ENCODE assay signal across 1 cellular context in the genomic region with DNA sequence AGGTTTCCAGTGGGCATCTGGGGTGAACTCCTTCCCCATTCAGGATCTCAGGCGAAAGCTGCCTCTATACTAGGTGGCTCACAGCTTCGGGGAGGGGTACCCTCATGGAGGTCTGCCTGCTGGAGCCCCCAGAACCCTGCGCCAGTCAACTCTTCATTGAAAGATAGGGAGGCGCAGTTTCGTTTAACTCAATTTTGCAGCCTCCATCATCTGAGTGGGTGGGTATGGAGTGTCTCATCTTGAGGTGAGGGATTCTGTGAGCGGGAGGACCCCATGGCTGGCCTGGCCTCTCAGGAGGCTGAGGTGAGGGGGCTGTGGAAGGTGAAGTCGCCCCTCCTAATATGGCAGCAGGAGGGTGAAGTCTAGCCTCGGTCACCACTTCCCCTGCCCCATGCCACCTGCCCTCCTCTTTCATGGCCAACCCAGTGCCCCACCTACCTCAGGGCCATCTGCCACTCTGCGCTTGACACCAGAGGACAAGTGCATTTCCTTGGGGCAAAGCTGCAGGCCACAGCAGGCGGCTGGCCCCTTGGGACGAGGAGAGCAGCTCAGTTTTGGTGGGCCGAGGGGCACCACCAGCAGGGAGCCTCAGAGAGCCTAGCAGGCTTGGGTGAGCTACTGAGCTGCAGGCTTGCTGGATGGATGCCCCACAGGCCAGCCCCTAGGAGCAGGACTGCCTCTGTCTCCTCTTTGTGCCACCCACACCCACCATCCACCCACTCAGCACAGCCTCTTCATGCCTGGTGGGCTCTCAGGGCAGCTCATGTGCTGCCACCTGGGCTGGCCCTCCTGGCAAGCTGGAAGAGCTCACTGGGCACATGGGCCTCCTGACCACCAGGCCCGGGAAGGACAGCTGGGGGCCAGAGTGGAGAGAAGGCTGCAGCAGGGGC.
TF ChIP-seq lines count a peak whose summit lies in the region.

No MANE protein-coding gene starts in this region.

TF ChIP-seq in HepG2, 621 proteins besides CTCF, POLR2A, EP300 and RAD21:
- no peak for TF ChIP-seq HOXA5 (CRISPR knock-in tag; IDR thresholded peaks at IDR 0.05)
- TF ChIP-seq SAP130 (CRISPR knock-in tag; IDR thresholded peaks at IDR 0.05; ENCODE audit: low read depth) = no peak
- no peak for TF ChIP-seq ZNF839 (CRISPR knock-in tag; IDR thresholded peaks at IDR 0.05; ENCODE audit: borderline replicate concordance)
- no peak for TF ChIP-seq GATA4 (IDR thresholded peaks at IDR 0.05; ENCODE audit: borderline replicate concordance, low read depth)
- TF ChIP-seq KDM1A (CRISPR knock-in tag; IDR thresholded peaks at IDR 0.05) = no peak
- TF ChIP-seq KLF11 (CRISPR knock-in tag; IDR thresholded peaks at IDR 0.05) = no peak
- no peak for TF ChIP-seq ZKSCAN5 (CRISPR knock-in tag; IDR thresholded peaks at IDR 0.05)
- TF ChIP-seq ZNF549 (CRISPR knock-in tag; IDR thresholded peaks at IDR 0.05) = no peak
- TF ChIP-seq FOXA3 (CRISPR knock-in tag; IDR thresholded peaks at IDR 0.05) = no peak
- TF ChIP-seq, protein P1, sequence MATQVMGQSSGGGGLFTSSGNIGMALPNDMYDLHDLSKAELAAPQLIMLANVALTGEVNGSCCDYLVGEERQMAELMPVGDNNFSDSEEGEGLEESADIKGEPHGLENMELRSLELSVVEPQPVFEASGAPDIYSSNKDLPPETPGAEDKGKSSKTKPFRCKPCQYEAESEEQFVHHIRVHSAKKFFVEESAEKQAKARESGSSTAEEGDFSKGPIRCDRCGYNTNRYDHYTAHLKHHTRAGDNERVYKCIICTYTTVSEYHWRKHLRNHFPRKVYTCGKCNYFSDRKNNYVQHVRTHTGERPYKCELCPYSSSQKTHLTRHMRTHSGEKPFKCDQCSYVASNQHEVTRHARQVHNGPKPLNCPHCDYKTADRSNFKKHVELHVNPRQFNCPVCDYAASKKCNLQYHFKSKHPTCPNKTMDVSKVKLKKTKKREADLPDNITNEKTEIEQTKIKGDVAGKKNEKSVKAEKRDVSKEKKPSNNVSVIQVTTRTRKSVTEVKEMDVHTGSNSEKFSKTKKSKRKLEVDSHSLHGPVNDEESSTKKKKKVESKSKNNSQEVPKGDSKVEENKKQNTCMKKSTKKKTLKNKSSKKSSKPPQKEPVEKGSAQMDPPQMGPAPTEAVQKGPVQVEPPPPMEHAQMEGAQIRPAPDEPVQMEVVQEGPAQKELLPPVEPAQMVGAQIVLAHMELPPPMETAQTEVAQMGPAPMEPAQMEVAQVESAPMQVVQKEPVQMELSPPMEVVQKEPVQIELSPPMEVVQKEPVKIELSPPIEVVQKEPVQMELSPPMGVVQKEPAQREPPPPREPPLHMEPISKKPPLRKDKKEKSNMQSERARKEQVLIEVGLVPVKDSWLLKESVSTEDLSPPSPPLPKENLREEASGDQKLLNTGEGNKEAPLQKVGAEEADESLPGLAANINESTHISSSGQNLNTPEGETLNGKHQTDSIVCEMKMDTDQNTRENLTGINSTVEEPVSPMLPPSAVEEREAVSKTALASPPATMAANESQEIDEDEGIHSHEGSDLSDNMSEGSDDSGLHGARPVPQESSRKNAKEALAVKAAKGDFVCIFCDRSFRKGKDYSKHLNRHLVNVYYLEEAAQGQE (IDR thresholded peaks at IDR 0.05; ENCODE audit: borderline replicate concordance in 1 of 2, low read depth in 1 of 2, low read length in 2 of 2) = no peak
- TF ChIP-seq, protein P2, sequence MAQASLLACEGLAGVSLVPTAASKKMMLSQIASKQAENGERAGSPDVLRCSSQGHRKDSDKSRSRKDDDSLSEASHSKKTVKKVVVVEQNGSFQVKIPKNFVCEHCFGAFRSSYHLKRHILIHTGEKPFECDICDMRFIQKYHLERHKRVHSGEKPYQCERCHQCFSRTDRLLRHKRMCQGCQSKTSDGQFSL (CRISPR knock-in tag; IDR thresholded peaks at IDR 0.05) = no peak
- TF ChIP-seq ZFX (CRISPR knock-in tag; IDR thresholded peaks at IDR 0.05; ENCODE audit: low read depth) = no peak
- no peak for TF ChIP-seq YY1 (IDR thresholded peaks at IDR 0.05; ENCODE audit: insufficient read depth, insufficient replicate concordance, low read depth, low read length)
- TF ChIP-seq ZC3H13 (CRISPR knock-in tag; IDR thresholded peaks at IDR 0.05) = no peak
- no peak for TF ChIP-seq ZNF234 (CRISPR knock-in tag; conservative IDR thresholded peaks at IDR 0.05)
- TF ChIP-seq, protein P3, sequence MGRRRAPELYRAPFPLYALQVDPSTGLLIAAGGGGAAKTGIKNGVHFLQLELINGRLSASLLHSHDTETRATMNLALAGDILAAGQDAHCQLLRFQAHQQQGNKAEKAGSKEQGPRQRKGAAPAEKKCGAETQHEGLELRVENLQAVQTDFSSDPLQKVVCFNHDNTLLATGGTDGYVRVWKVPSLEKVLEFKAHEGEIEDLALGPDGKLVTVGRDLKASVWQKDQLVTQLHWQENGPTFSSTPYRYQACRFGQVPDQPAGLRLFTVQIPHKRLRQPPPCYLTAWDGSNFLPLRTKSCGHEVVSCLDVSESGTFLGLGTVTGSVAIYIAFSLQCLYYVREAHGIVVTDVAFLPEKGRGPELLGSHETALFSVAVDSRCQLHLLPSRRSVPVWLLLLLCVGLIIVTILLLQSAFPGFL (CRISPR knock-in tag; IDR thresholded peaks at IDR 0.05) = no peak
- no peak for TF ChIP-seq U2AF1 (optimal IDR thresholded peaks at IDR 0.05; ENCODE audit: low read depth, low read length)
- TF ChIP-seq, protein P4, sequence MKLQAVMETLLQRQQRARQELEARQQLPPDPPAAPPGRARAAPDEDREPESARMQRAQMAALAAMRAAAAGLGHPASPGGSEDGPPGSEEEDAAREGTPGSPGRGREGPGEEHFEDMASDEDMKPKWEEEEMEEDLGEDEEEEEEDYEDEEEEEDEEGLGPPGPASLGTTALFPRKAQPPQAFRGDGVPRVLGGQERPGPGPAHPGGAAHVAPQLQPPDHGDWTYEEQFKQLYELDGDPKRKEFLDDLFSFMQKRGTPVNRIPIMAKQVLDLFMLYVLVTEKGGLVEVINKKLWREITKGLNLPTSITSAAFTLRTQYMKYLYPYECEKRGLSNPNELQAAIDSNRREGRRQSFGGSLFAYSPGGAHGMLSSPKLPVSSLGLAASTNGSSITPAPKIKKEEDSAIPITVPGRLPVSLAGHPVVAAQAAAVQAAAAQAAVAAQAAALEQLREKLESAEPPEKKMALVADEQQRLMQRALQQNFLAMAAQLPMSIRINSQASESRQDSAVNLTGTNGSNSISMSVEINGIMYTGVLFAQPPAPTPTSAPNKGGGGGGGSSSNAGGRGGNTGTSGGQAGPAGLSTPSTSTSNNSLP (IDR thresholded peaks at IDR 0.05; ENCODE audit: low read depth, low read length) = no peak
- TF ChIP-seq, protein P5, sequence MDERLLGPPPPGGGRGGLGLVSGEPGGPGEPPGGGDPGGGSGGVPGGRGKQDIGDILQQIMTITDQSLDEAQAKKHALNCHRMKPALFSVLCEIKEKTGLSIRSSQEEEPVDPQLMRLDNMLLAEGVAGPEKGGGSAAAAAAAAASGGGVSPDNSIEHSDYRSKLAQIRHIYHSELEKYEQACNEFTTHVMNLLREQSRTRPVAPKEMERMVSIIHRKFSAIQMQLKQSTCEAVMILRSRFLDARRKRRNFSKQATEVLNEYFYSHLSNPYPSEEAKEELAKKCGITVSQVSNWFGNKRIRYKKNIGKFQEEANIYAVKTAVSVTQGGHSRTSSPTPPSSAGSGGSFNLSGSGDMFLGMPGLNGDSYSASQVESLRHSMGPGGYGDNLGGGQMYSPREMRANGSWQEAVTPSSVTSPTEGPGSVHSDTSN (CRISPR knock-in tag; IDR thresholded peaks at IDR 0.05) = no peak
TF ChIP-seq in HepG2: peak in this region for 0.
